Comparison of ENCODE assay signal across 1 cellular context in genomic region chr7:123715198-123715597, GRCh38.
TF ChIP-seq lines count a peak whose summit lies in the region.

No MANE protein-coding gene starts in this region.

TF ChIP-seq in GM23338, 12 proteins besides CTCF, POLR2A, EP300 and RAD21 (continued from another document):
- TF ChIP-seq REST (IDR thresholded peaks at IDR 0.05; ENCODE audit: unreplicated experiment) (no peak), STAT1 (IDR thresholded peaks at IDR 0.05; ENCODE audit: unreplicated experiment) (no peak), EZH2 (IDR thresholded peaks at IDR 0.05; ENCODE audit: low read depth, unreplicated experiment) (no peak), ETS1 (IDR thresholded peaks at IDR 0.05) (no peak), NANOG (IDR thresholded peaks at IDR 0.05; ENCODE audit: borderline replicate concordance) (no peak), EZH2phosphoT487 (IDR thresholded peaks at IDR 0.05; ENCODE audit: unreplicated experiment) (no peak), ZNF462 (CRISPR knock-in tag; IDR thresholded peaks at IDR 0.05) (no peak), CREB1 (CRISPR knock-in tag; IDR thresholded peaks at IDR 0.05; ENCODE audit: low read depth) (no peak), ZNF114 (CRISPR knock-in tag; IDR thresholded peaks at IDR 0.05) (no peak), POLR2AphosphoS5 (IDR thresholded peaks at IDR 0.05; ENCODE audit: low read depth) (no peak)
TF ChIP-seq in GM23338: peak in this region for 0.
